ENCODE assay signal across 1 cellular context in the genomic region with DNA sequence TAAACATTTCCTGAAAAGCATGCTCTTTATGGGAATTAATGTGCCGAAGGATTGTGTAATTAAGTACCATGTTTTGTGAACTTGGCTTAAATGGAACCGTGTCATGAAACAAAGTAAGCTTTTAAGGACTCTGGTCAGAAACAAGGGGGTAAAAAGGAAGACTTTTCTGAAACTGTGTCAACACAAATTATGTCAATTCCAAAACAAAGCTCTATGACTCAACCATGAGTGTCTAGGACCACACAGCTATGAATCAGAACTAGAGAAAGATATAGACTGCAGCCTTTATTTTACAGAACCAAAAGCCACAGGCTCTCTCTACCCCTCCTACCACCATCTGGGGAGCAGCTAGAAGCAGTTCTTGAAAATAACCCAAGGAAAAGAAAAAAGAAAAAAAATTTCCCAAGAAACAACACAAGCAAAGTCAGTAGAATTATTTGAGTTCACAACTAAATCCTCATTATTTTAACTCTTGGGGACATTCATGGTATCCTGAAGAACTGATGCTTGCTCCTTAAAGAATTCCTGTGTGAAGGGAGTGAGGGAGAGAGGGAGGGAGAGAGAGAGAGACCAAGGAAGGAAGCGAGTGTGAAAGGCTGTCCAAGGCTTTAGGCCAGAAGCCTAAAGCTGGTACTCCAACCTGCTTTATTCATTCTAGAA.
TF ChIP-seq lines count a peak whose summit lies in the region.

No MANE protein-coding gene starts in this region.

TF ChIP-seq in HEK293, 187 proteins besides CTCF, POLR2A, EP300 and RAD21 (continued from another document and continues in another):
- TF ChIP-seq ZFP3 (tag by site-specific recombination; IDR thresholded peaks at IDR 0.05; ENCODE audit: low read depth) (no peak), ZNF768 (tag by site-specific recombination; IDR thresholded peaks at IDR 0.05) (no peak), SALL2 (tag by site-specific recombination; IDR thresholded peaks at IDR 0.05; ENCODE audit: borderline replicate concordance) (no peak), ZNF555 (tag by site-specific recombination; conservative IDR thresholded peaks at IDR 0.05) (no peak), ZNF571 (tag by site-specific recombination; IDR thresholded peaks at IDR 0.05) (no peak), ZNF514 (tag by site-specific recombination; IDR thresholded peaks at IDR 0.05) (no peak), ZFP37 (tag by site-specific recombination; IDR thresholded peaks at IDR 0.05) (no peak), ZNF600 (tag by site-specific recombination; IDR thresholded peaks at IDR 0.05) (peak; percentile 99), HOXC10 (CRISPR knock-in tag; IDR thresholded peaks at IDR 0.05) (no peak), ZEB2 (tag by site-specific recombination; IDR thresholded peaks at IDR 0.05) (peak; percentile 61), ZNF175 (tag by site-specific recombination; IDR thresholded peaks at IDR 0.05) (no peak), ZNF629 (tag by site-specific recombination; IDR thresholded peaks at IDR 0.05) (peak; percentile 66), ZBTB1 (tag by site-specific recombination; IDR thresholded peaks at IDR 0.05) (no peak), ZNF10 (tag by site-specific recombination; IDR thresholded peaks at IDR 0.05) (no peak), ZNF366 (tag by site-specific recombination; conservative IDR thresholded peaks at IDR 0.05) (peak; percentile 73), SP2 (tag by site-specific recombination; IDR thresholded peaks at IDR 0.05) (no peak), ZNF621 (tag by site-specific recombination; IDR thresholded peaks at IDR 0.05) (no peak), ZBTB21 (tag by site-specific recombination; IDR thresholded peaks at IDR 0.05) (0 out of 2 replicates have a peak, but pooled peaks have one; percentile 12), ZNF292 (tag by site-specific recombination; IDR thresholded peaks at IDR 0.05; ENCODE audit: borderline replicate concordance, low read depth) (no peak), ZFP69B (tag by site-specific recombination; IDR thresholded peaks at IDR 0.05) (no peak), ZNF707 (tag by site-specific recombination; IDR thresholded peaks at IDR 0.05) (no peak), GLIS1 (tag by site-specific recombination; IDR thresholded peaks at IDR 0.05) (peak; percentile 59)
- TF ChIP-seq, protein P1, sequence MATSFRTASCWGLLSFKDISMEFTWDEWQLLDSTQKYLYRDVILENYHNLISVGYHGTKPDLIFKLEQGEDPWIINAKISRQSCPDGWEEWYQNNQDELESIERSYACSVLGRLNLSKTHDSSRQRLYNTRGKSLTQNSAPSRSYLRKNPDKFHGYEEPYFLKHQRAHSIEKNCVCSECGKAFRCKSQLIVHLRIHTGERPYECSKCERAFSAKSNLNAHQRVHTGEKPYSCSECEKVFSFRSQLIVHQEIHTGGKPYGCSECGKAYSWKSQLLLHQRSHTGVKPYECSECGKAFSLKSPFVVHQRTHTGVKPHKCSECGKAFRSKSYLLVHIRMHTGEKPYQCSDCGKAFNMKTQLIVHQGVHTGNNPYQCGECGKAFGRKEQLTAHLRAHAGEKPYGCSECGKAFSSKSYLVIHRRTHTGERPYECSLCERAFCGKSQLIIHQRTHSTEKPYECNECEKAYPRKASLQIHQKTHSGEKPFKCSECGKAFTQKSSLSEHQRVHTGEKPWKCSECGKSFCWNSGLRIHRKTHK (tag by site-specific recombination; IDR thresholded peaks at IDR 0.05) = no peak
- TF ChIP-seq, protein P2, sequence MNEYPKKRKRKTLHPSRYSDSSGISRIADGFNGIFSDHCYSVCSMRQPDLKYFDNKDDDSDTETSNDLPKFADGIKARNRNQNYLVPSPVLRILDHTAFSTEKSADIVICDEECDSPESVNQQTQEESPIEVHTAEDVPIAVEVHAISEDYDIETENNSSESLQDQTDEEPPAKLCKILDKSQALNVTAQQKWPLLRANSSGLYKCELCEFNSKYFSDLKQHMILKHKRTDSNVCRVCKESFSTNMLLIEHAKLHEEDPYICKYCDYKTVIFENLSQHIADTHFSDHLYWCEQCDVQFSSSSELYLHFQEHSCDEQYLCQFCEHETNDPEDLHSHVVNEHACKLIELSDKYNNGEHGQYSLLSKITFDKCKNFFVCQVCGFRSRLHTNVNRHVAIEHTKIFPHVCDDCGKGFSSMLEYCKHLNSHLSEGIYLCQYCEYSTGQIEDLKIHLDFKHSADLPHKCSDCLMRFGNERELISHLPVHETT (tag by site-specific recombination; IDR thresholded peaks at IDR 0.05) = peak; percentile 72
- TF ChIP-seq, protein P3, sequence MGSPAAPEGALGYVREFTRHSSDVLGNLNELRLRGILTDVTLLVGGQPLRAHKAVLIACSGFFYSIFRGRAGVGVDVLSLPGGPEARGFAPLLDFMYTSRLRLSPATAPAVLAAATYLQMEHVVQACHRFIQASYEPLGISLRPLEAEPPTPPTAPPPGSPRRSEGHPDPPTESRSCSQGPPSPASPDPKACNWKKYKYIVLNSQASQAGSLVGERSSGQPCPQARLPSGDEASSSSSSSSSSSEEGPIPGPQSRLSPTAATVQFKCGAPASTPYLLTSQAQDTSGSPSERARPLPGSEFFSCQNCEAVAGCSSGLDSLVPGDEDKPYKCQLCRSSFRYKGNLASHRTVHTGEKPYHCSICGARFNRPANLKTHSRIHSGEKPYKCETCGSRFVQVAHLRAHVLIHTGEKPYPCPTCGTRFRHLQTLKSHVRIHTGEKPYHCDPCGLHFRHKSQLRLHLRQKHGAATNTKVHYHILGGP (tag by site-specific recombination; IDR thresholded peaks at IDR 0.05) = peak; percentile 67; the same call in 1 of the 2 replicates
- TF ChIP-seq, protein P4, sequence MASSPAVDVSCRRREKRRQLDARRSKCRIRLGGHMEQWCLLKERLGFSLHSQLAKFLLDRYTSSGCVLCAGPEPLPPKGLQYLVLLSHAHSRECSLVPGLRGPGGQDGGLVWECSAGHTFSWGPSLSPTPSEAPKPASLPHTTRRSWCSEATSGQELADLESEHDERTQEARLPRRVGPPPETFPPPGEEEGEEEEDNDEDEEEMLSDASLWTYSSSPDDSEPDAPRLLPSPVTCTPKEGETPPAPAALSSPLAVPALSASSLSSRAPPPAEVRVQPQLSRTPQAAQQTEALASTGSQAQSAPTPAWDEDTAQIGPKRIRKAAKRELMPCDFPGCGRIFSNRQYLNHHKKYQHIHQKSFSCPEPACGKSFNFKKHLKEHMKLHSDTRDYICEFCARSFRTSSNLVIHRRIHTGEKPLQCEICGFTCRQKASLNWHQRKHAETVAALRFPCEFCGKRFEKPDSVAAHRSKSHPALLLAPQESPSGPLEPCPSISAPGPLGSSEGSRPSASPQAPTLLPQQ (tag by site-specific recombination; IDR thresholded peaks at IDR 0.05) = no peak
- TF ChIP-seq, protein P5, sequence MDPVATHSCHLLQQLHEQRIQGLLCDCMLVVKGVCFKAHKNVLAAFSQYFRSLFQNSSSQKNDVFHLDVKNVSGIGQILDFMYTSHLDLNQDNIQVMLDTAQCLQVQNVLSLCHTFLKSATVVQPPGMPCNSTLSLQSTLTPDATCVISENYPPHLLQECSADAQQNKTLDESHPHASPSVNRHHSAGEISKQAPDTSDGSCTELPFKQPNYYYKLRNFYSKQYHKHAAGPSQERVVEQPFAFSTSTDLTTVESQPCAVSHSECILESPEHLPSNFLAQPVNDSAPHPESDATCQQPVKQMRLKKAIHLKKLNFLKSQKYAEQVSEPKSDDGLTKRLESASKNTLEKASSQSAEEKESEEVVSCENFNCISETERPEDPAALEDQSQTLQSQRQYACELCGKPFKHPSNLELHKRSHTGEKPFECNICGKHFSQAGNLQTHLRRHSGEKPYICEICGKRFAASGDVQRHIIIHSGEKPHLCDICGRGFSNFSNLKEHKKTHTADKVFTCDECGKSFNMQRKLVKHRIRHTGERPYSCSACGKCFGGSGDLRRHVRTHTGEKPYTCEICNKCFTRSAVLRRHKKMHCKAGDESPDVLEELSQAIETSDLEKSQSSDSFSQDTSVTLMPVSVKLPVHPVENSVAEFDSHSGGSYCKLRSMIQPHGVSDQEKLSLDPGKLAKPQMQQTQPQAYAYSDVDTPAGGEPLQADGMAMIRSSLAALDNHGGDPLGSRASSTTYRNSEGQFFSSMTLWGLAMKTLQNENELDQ (tag by site-specific recombination; IDR thresholded peaks at IDR 0.05; ENCODE audit: low read depth) = no peak
- TF ChIP-seq, protein P6, sequence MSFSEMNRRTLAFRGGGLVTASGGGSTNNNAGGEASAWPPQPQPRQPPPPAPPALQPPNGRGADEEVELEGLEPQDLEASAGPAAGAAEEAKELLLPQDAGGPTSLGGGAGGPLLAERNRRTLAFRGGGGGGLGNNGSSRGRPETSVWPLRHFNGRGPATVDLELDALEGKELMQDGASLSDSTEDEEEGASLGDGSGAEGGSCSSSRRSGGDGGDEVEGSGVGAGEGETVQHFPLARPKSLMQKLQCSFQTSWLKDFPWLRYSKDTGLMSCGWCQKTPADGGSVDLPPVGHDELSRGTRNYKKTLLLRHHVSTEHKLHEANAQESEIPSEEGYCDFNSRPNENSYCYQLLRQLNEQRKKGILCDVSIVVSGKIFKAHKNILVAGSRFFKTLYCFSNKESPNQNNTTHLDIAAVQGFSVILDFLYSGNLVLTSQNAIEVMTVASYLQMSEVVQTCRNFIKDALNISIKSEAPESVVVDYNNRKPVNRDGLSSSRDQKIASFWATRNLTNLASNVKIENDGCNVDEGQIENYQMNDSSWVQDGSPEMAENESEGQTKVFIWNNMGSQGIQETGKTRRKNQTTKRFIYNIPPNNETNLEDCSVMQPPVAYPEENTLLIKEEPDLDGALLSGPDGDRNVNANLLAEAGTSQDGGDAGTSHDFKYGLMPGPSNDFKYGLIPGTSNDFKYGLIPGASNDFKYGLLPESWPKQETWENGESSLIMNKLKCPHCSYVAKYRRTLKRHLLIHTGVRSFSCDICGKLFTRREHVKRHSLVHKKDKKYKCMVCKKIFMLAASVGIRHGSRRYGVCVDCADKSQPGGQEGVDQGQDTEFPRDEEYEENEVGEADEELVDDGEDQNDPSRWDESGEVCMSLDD (tag by site-specific recombination; IDR thresholded peaks at IDR 0.05) = no peak
- TF ChIP-seq, protein P7, sequence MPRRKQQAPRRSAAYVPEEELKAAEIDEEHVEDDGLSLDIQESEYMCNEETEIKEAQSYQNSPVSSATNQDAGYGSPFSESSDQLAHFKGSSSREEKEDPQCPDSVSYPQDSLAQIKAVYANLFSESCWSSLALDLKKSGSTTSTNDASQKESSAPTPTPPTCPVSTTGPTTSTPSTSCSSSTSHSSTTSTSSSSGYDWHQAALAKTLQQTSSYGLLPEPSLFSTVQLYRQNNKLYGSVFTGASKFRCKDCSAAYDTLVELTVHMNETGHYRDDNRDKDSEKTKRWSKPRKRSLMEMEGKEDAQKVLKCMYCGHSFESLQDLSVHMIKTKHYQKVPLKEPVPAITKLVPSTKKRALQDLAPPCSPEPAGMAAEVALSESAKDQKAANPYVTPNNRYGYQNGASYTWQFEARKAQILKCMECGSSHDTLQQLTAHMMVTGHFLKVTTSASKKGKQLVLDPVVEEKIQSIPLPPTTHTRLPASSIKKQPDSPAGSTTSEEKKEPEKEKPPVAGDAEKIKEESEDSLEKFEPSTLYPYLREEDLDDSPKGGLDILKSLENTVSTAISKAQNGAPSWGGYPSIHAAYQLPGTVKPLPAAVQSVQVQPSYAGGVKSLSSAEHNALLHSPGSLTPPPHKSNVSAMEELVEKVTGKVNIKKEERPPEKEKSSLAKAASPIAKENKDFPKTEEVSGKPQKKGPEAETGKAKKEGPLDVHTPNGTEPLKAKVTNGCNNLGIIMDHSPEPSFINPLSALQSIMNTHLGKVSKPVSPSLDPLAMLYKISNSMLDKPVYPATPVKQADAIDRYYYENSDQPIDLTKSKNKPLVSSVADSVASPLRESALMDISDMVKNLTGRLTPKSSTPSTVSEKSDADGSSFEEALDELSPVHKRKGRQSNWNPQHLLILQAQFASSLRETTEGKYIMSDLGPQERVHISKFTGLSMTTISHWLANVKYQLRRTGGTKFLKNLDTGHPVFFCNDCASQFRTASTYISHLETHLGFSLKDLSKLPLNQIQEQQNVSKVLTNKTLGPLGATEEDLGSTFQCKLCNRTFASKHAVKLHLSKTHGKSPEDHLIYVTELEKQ (tag by site-specific recombination; IDR thresholded peaks at IDR 0.05; ENCODE audit: borderline replicate concordance) = 0 out of 2 replicates have a peak, but pooled peaks have one; percentile 48
- TF ChIP-seq, protein P8, sequence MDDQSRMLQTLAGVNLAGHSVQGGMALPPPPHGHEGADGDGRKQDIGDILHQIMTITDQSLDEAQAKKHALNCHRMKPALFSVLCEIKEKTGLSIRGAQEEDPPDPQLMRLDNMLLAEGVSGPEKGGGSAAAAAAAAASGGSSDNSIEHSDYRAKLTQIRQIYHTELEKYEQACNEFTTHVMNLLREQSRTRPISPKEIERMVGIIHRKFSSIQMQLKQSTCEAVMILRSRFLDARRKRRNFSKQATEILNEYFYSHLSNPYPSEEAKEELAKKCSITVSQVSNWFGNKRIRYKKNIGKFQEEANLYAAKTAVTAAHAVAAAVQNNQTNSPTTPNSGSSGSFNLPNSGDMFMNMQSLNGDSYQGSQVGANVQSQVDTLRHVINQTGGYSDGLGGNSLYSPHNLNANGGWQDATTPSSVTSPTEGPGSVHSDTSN (CRISPR knock-in tag; IDR thresholded peaks at IDR 0.05) = no peak
- TF ChIP-seq, protein P9, sequence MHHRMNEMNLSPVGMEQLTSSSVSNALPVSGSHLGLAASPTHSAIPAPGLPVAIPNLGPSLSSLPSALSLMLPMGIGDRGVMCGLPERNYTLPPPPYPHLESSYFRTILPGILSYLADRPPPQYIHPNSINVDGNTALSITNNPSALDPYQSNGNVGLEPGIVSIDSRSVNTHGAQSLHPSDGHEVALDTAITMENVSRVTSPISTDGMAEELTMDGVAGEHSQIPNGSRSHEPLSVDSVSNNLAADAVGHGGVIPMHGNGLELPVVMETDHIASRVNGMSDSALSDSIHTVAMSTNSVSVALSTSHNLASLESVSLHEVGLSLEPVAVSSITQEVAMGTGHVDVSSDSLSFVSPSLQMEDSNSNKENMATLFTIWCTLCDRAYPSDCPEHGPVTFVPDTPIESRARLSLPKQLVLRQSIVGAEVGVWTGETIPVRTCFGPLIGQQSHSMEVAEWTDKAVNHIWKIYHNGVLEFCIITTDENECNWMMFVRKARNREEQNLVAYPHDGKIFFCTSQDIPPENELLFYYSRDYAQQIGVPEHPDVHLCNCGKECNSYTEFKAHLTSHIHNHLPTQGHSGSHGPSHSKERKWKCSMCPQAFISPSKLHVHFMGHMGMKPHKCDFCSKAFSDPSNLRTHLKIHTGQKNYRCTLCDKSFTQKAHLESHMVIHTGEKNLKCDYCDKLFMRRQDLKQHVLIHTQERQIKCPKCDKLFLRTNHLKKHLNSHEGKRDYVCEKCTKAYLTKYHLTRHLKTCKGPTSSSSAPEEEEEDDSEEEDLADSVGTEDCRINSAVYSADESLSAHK (tag by site-specific recombination; IDR thresholded peaks at IDR 0.05) = no peak
- TF ChIP-seq, protein P10, sequence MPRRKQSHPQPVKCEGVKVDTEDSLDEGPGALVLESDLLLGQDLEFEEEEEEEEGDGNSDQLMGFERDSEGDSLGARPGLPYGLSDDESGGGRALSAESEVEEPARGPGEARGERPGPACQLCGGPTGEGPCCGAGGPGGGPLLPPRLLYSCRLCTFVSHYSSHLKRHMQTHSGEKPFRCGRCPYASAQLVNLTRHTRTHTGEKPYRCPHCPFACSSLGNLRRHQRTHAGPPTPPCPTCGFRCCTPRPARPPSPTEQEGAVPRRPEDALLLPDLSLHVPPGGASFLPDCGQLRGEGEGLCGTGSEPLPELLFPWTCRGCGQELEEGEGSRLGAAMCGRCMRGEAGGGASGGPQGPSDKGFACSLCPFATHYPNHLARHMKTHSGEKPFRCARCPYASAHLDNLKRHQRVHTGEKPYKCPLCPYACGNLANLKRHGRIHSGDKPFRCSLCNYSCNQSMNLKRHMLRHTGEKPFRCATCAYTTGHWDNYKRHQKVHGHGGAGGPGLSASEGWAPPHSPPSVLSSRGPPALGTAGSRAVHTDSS (tag by site-specific recombination; IDR thresholded peaks at IDR 0.05) = no peak
